In genomic region chr14:96263347-96264199, GRCh38 we compare ENCODE assay signal across 1 cellular context.
TF ChIP-seq lines count a peak whose summit lies in the region.

No MANE protein-coding gene starts in this region.

TF ChIP-seq in HepG2, 621 proteins besides CTCF, POLR2A, EP300 and RAD21:
- peak; percentile 82 for TF ChIP-seq ZBTB33 (CRISPR knock-in tag; IDR thresholded peaks at IDR 0.05)
- TF ChIP-seq ZBTB40 (IDR thresholded peaks at IDR 0.05): peak; percentile 68
- TF ChIP-seq ZBTB40 (CRISPR knock-in tag; IDR thresholded peaks at IDR 0.05): peak; percentile 99
- TF ChIP-seq ZNF263 (CRISPR knock-in tag; IDR thresholded peaks at IDR 0.05): no peak
- no peak for TF ChIP-seq KLF9 (CRISPR knock-in tag; IDR thresholded peaks at IDR 0.05; ENCODE audit: low read depth)
